ENCODE assay signal across 11 cellular contexts in the genomic region with DNA sequence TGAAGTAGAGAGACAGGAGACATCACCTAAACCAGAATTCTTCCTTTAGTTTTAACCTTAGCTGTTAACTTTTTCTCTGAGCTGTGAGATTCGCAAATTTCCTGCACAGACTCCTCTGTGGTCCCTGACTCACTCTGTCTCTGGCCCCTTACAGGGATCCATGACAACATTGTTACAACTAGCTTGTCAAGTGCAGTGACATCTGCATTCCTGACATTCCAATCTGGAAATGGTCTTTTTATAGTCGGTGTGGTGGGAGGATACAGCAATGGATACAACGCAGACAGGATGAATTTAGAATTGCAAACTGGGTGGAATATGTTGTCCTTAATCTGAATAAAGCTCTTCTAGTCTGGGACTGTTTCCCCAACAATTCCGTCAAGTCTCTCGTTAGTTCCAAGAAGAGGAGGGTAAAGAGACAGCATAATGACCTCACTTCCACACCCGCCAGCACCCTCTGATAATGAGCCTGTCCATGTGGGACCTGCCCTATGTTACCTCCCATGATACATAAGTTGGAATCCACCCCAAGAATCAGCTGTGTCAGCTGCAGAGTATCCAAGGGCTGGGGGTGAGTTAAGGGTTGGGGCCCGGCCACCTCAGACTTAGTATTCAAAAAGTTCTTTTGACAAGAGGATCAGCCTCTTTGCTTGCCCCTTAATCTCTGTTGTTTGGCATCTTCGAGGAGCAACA. TPM values are rescaled to one million over a fixed set of nuclear protein-coding genes. Genes with fewer than 3 reads are reported as not detected.
DNase-seq lines count a peak whose midpoint lies in the region; ATAC-seq, FAIRE-seq and TF ChIP-seq lines count a peak whose summit lies in the region.
"Had no signal": no experiment of that assay in that cellular context is flagged by ENCODE, and none has a peak within 500 bp of the region (broad histone marks: within the 10 kb centered on the region; RNA-seq: fewer than 3 reads in every experiment).

No MANE protein-coding gene starts in this region.

- H3K4me1 ChIP-seq in CD8-positive, alpha-beta memory T cell (ENCODE audit: insufficient read depth, low read length): no peaks in the 10 kb centered on the region
- H3K4me1 ChIP-seq: ascending aorta had no signal

- H3K4me3 ChIP-seq in bronchial epithelial cell (ENCODE audit: low read depth, low read length) (no peak overlapping the region), MG63 (no peak overlapping the region)
- H3K4me3 ChIP-seq in CD8-positive, alpha-beta memory T cell (ENCODE audit: low read length): no peak overlapping the region
- H3K4me3 ChIP-seq: ascending aorta, vagina had no signal

- peaks cover 14% of the 10 kb centered on the region for H3K27me3 ChIP-seq in bronchial epithelial cell (ENCODE audit: control insufficient read depth, insufficient read depth, low read length)
- H3K27me3 ChIP-seq in CD8-positive, alpha-beta memory T cell (ENCODE audit: insufficient read depth, low read length, poor library complexity, severe bottlenecking): peaks cover 11% of the 10 kb centered on the region
- peaks cover 7% of the 10 kb centered on the region; the same call in 1 of the 2 replicates for H3K27me3 ChIP-seq in MG63
- H3K27me3 ChIP-seq: vagina had no signal

- no peak for FAIRE-seq in bronchial epithelial cell (lab: Jason Lieb, UNC)

- H3K27ac ChIP-seq in CD8-positive, alpha-beta memory T cell (ENCODE audit: low read depth, low read length): no peak overlapping the region
- H3K27ac ChIP-seq: ascending aorta, vagina had no signal

- CTCF ChIA-PET in CD8-positive, alpha-beta memory T cell (lab: Charles Lee): interaction anchor here (1.1 kb wide), 1 partner anchor 15 kb away, joined by 5 read pairs; no protein-coding TSS in a partner anchor

- no peaks in the 10 kb centered on the region for H3K9me3 ChIP-seq in CD8-positive, alpha-beta memory T cell (ENCODE audit: low read length)
- H3K9me3 ChIP-seq in MG63: no peaks in the 10 kb centered on the region
- H3K9me3 ChIP-seq: ascending aorta, vagina had no signal

- DNase-seq in ACHN (peak; percentile 96), HK-2 (ENCODE audit: unreplicated experiment) (peak; percentile 62), bronchial epithelial cell (ENCODE audit: low read depth) (peak; percentile 11), kidney tubule cell (ENCODE audit: low spot score) (peak; percentile 94), NOMO-1 treated with DMSO at 0.1 percent for 48 hours (lab: John Stamatoyannopoulos, UW; ENCODE audit: unreplicated experiment) (no peak), MG63 (no peak)
- DNase-seq in CD8-positive, alpha-beta memory T cell: no peak

- H3K36me3 ChIP-seq in bronchial epithelial cell (ENCODE audit: control insufficient read depth, insufficient read depth, low read length): no peaks in the 10 kb centered on the region
- H3K36me3 ChIP-seq in CD8-positive, alpha-beta memory T cell (ENCODE audit: insufficient read depth, low read length): no peaks in the 10 kb centered on the region
- H3K36me3 ChIP-seq in MG63: no peaks in the 10 kb centered on the region
- H3K36me3 ChIP-seq: ascending aorta, vagina had no signal

- H3K27me3 Mint-ChIP-seq in CD8-positive, alpha-beta memory T cell: peaks cover 16 to 48% of the 10 kb centered on the region in 2 donors

- H3K27ac Mint-ChIP-seq in CD8-positive, alpha-beta memory T cell: no peak overlapping the region

- TF ChIP-seq CTCF in bronchial epithelial cell (IDR thresholded peaks at IDR 0.05; ENCODE audit: insufficient read depth, low read length, severe bottlenecking): no peak

- H3K36me3 Mint-ChIP-seq in CD8-positive, alpha-beta memory T cell: no peaks in the 10 kb centered on the region

- ATAC-seq in HG03039 (IDR thresholded peaks at IDR 0.05; ENCODE audit: unreplicated experiment): no peak
- ATAC-seq: esophagus mucosa had no signal

- H3K4me1 Mint-ChIP-seq in CD8-positive, alpha-beta memory T cell: no peaks in the 10 kb centered on the region

- in situ Hi-C loops in ACHN (cut with HindIII; ENCODE audit: low pct_ligation_motif_present, low pct_unique_long_range_greater_than_20kb, low sequenced_read_pairs): no loop called here

- no peaks in the 10 kb centered on the region for H3K9me3 Mint-ChIP-seq in CD8-positive, alpha-beta memory T cell

- no peak overlapping the region for H3K4me3 Mint-ChIP-seq in CD8-positive, alpha-beta memory T cell

- POLR2A ChIA-PET in CD8-positive, alpha-beta memory T cell (lab: Charles Lee): no interaction called here

RNA-seq across cellular contexts. Expression of gene ILDR2, which starts 49.4 kb away (rescaled TPM):
- not detected in 2 replicates for total RNA-seq in bronchial epithelial cell
- 1 to 10 TPM; 3.9 to 4.4 TPM for total RNA-seq in CD8-positive, alpha-beta memory T cell
- polyA plus RNA-seq in CD8-positive, alpha-beta memory T cell: not detected
- not detected in 2 replicates for total RNA-seq in MG63 (2014; rRNA removed; shearing (Covaris generic); ENCODE audit: low replicate concordance)
- total RNA-seq: ascending aorta had no signal

RNA-seq across cellular contexts. Expression of gene TADA1, which starts 49.9 kb away (rescaled TPM):
- total RNA-seq in bronchial epithelial cell: 11.6 and 14.7 TPM in 2 replicates
- total RNA-seq in CD8-positive, alpha-beta memory T cell: 10 to 100 TPM; 18.5 to 18.6 TPM
- 13.2 TPM for polyA plus RNA-seq in CD8-positive, alpha-beta memory T cell
- 19.5 and 28.4 TPM in 2 replicates for total RNA-seq in MG63 (2014; rRNA removed; shearing (Covaris generic); ENCODE audit: low replicate concordance)

Comparison
In these comparisons a context has a peak if more than half of its experiments do, and no peak if none do; other contexts are left out.
1. DNase-seq: peak in ACHN (single experiment), HK-2 (single experiment), bronchial epithelial cell (single experiment) and kidney tubule cell (single experiment); none in CD8-positive, alpha-beta memory T cell (0 of 5), NOMO-1 treated with DMSO at 0.1 percent for 48 hours (single experiment) and MG63 (single experiment).